Comparison of ENCODE assay signal across 23 cellular contexts in genomic region chr9:126842220-126842842, GRCh38.
"Had no signal": no experiment of that assay in that cellular context is flagged by ENCODE, and none has a peak within 500 bp of the region (broad histone marks: within the 10 kb centered on the region; RNA-seq: fewer than 3 reads in every experiment).

No MANE protein-coding gene starts in this region.

- H3K27me3 Mint-ChIP-seq: activated CD4-positive, alpha-beta T cell treated with anti-CD3 and anti-CD28 coated beads, Interleukin-2, amount 10 ng/mL, durations not matched to agents 24 days and 14 days; activated naive CD8-positive, alpha-beta T cell had no signal

- H3K4me1 Mint-ChIP-seq: endodermal cell, nephron had no signal

- H3K4me1 ChIP-seq: gastroesophageal sphincter, uterus had no signal

- H3K4me3 Mint-ChIP-seq: activated B cell treated with CpG ODN at 0.5 μM for 24 hours; activated CD4-positive, alpha-beta T cell treated with anti-CD3 and anti-CD28 coated beads, Interleukin-2, amount 10 ng/mL, durations not matched to agents 24 days and 14 days; activated CD8-positive, alpha-beta T cell treated with anti-CD3 and anti-CD28 coated beads, Interleukin-2, amount 10 ng/mL, durations not matched to agents 7 days and 5 days; activated naive CD8-positive, alpha-beta T cell; endodermal cell; nephron; stimulated activated effector memory CD8-positive, alpha-beta T cell treated with anti-CD3 and anti-CD28 coated beads, Interleukin-12 subunit alpha, Interleukin-12 subunit beta, amount 100 ng/mL, for 72 hours had no signal

- FAIRE-seq: keratinocyte, TTC549 had no signal

- H3K36me3 Mint-ChIP-seq: activated naive CD8-positive, alpha-beta T cell had no signal

- ATAC-seq: activated CD8-positive, alpha-beta T cell treated with anti-CD3 and anti-CD28 coated beads, Interleukin-2, amount 10 ng/mL, durations not matched to agents 7 days and 5 days; gastroesophageal sphincter; stimulated activated effector memory CD8-positive, alpha-beta T cell treated with anti-CD3 and anti-CD28 coated beads, Interleukin-12 subunit alpha, Interleukin-12 subunit beta, amount 100 ng/mL, for 72 hours had no signal

- H3K9me3 Mint-ChIP-seq: activated B cell treated with CpG ODN at 0.5 μM for 24 hours; activated CD4-positive, alpha-beta T cell treated with anti-CD3 and anti-CD28 coated beads, Interleukin-2, amount 10 ng/mL, durations not matched to agents 24 days and 14 days; endodermal cell; nephron; stimulated activated effector memory CD8-positive, alpha-beta T cell treated with anti-CD3 and anti-CD28 coated beads, Interleukin-12 subunit alpha, Interleukin-12 subunit beta, amount 100 ng/mL, for 72 hours had no signal

- DNase-seq: activated B cell treated with CpG ODN at 0.5 μM for 24 hours; activated CD4-positive, alpha-beta T cell treated with anti-CD3 and anti-CD28 coated beads, Interleukin-2, amount 10 ng/mL, durations not matched to agents 24 days and 14 days; activated CD8-positive, alpha-beta memory T cell treated with anti-CD3 and anti-CD28 coated beads, Interleukin-2, amount 50 U/mL, for 4 hours; activated CD8-positive, alpha-beta T cell treated with anti-CD3 and anti-CD28 coated beads, Interleukin-2, amount 10 ng/mL, durations not matched to agents 7 days and 5 days; activated gamma-delta T cell; activated T-cell treated with anti-CD3 and anti-CD28 coated beads, Interleukin-2, amount 50 U/mL, for 48 hours; endodermal cell; heart right ventricle; left ventricle myocardium inferior; mesendoderm; ovary; stimulated activated CD4-positive, alpha-beta T cell treated with anti-CD3 and anti-CD28 coated beads, Interleukin-12 subunit alpha, Interleukin-12 subunit beta, amount 100 ng/mL, for 4 hours; stimulated activated CD4-positive, alpha-beta T cell treated with anti-CD3 and anti-CD28 coated beads, Interleukin-2, amount 100 ng/mL, for 24 hours; T-helper 2 cell; uterus had no signal

- H3K27ac Mint-ChIP-seq: activated B cell treated with CpG ODN at 0.5 μM for 24 hours; activated CD4-positive, alpha-beta T cell treated with anti-CD3 and anti-CD28 coated beads, Interleukin-2, amount 10 ng/mL, durations not matched to agents 24 days and 14 days; activated CD8-positive, alpha-beta T cell treated with anti-CD3 and anti-CD28 coated beads, Interleukin-2, amount 10 ng/mL, durations not matched to agents 7 days and 5 days; activated naive CD8-positive, alpha-beta T cell; endodermal cell; stimulated activated effector memory CD8-positive, alpha-beta T cell treated with anti-CD3 and anti-CD28 coated beads, Interleukin-12 subunit alpha, Interleukin-12 subunit beta, amount 100 ng/mL, for 72 hours had no signal

- H3K4me3 ChIP-seq: breast epithelium, gastroesophageal sphincter, heart right ventricle, left ventricle myocardium inferior, ovary, tibial nerve, uterus had no signal

- H3K27ac ChIP-seq: gastroesophageal sphincter, left ventricle myocardium inferior, ovary, tibial nerve, uterus had no signal

- H3K9me3 ChIP-seq: breast epithelium, gastroesophageal sphincter, heart right ventricle, left ventricle myocardium inferior, ovary, tibial nerve, uterus had no signal

- H3K27me3 ChIP-seq: breast epithelium, gastroesophageal sphincter, heart right ventricle, ovary, tibial nerve, uterus had no signal

- H3K36me3 ChIP-seq: breast epithelium, ovary, uterus had no signal
